13 cellular contexts compared by ENCODE assay signal in genomic region chr15:69578792-69579587, GRCh38.
DNase-seq lines count a peak whose midpoint lies in the region; ATAC-seq, FAIRE-seq and TF ChIP-seq lines count a peak whose summit lies in the region.
"Had no signal": no experiment of that assay in that cellular context is flagged by ENCODE, and none has a peak within 500 bp of the region (broad histone marks: within the 10 kb centered on the region; RNA-seq: fewer than 3 reads in every experiment).

No MANE protein-coding gene starts in this region.

- intact Hi-C loops in HepG2 (cut with micrococcal nuclease; ENCODE audit: unreplicated experiment) (no loop called here), upper lobe of right lung (cut with DNase I) (no loop called here)

- H3K36me3 Mint-ChIP-seq in astrocyte (ENCODE audit: low read depth, unreplicated experiment), result no peaks in the 10 kb centered on the region

- in situ Hi-C loops in HepG2 (cut with HindIII; ENCODE audit: extremely low pct_ligation_motif_present, low pct_unique_long_range_greater_than_20kb), result loop anchor here (25.0 kb wide), 1 partner anchor 558 kb away; no protein-coding TSS in a partner anchor

- no peak overlapping the region for H2AFZ ChIP-seq in astrocyte (ENCODE audit: low read depth, low read length)
- H2AFZ ChIP-seq in HepG2 (ENCODE audit: low read length), result no peak overlapping the region

- DNase-seq in activated gamma-delta T cell treated with Interleukin-2 at 50 U/mL for 16 hours (peak; percentile 16), activated gamma-delta T cell (lab: John Stamatoyannopoulos, UW) (no peak), astrocyte (ENCODE audit: low read depth) (peak; percentile 36), HepG2 (ENCODE audit: low spot score) (no peak), upper lobe of right lung (peak; percentile 88), cortex of kidney (lab: John Stamatoyannopoulos, UW) (no peak), NCI-H526 (lab: John Stamatoyannopoulos, UW) (no peak), foreskin fibroblast (no peak)
- DNase-seq: DMS79; NCI-H1436; ovary; stimulated activated CD4-positive, alpha-beta T cell treated with anti-CD3 and anti-CD28 coated beads, Interleukin-4, amount 100 ng/mL, for 24 hours had no signal

- TF ChIP-seq POLR2A in HepG2 (IDR thresholded peaks at IDR 0.05; ENCODE audit: insufficient read depth in 1 of 2, low read depth in 2 of 2, low read length in 2 of 2), result no peak

- no peak overlapping the region for H3K27ac Mint-ChIP-seq in astrocyte (ENCODE audit: unreplicated experiment)

- peak overlapping the region; percentile 23 for H3K4me2 ChIP-seq in astrocyte (ENCODE audit: low read length)
- H3K4me2 ChIP-seq in HepG2 (ENCODE audit: low read depth, low read length), result no peak overlapping the region

- H3K4me3 ChIP-seq in astrocyte (ENCODE audit: insufficient read depth, low read depth, low read length) (no peak overlapping the region), HepG2 (replicated peaks in 1 of 3; ENCODE audit: insufficient read depth in 1 of 3, low read depth in 2 of 3, low read length in 3 of 3) (no peak overlapping the region), upper lobe of right lung (no peak overlapping the region), foreskin fibroblast (ENCODE audit: low read depth in 1 of 2, low read length in 2 of 2) (no peak overlapping the region)
- H3K4me3 ChIP-seq: A549, ovary had no signal

- H4K20me1 ChIP-seq in astrocyte (ENCODE audit: insufficient read depth, low read length) (no peaks in the 10 kb centered on the region), HepG2 (ENCODE audit: insufficient read depth, low read length) (peaks cover 71% of the 10 kb centered on the region)

- 38% methylated on average over 11 of the region's 15 CpGs for WGBS in HepG2 (ENCODE audit: low lambda C conversion rate)

- BruUV-seq in HepG2 (replicated peaks; lab: Mats Ljungman, UMichigan), result no TSS peak

- H3K27me3 Mint-ChIP-seq in astrocyte (ENCODE audit: low read depth, unreplicated experiment), result peaks cover 70% of the 10 kb centered on the region

- H3K36me3 ChIP-seq in astrocyte (ENCODE audit: insufficient read depth, low read length) (no peaks in the 10 kb centered on the region), HepG2 (replicated peaks in 1 of 2; ENCODE audit: control insufficient read depth in 1 of 2, insufficient read depth in 2 of 2, low read length in 2 of 2) (no peaks in the 10 kb centered on the region), upper lobe of right lung (no peaks in the 10 kb centered on the region)
- H3K36me3 ChIP-seq: ovary had no signal

- H3K79me2 ChIP-seq in astrocyte (ENCODE audit: insufficient read depth, low read length), result no peaks in the 10 kb centered on the region
- no peaks in the 10 kb centered on the region for H3K79me2 ChIP-seq in HepG2 (ENCODE audit: insufficient read depth, low read length)

- TF ChIP-seq CTCF in astrocyte (IDR thresholded peaks at IDR 0.05; ENCODE audit: insufficient read depth, low read depth, low read length) (no peak), HepG2 (CRISPR knock-in tag; IDR thresholded peaks at IDR 0.05) (no peak), upper lobe of right lung (IDR thresholded peaks at IDR 0.05) (no peak), foreskin fibroblast (IDR thresholded peaks at IDR 0.05; ENCODE audit: low read depth, low read length) (no peak)

- H3K4me1 ChIP-seq in astrocyte (ENCODE audit: insufficient read depth, low read length), result peaks cover 15% of the 10 kb centered on the region
- peaks cover 11% of the 10 kb centered on the region for H3K4me1 ChIP-seq in HepG2 (ENCODE audit: insufficient read depth, low read length)
- H3K4me1 ChIP-seq in upper lobe of right lung, result peaks cover 5% of the 10 kb centered on the region

- FAIRE-seq in astrocyte (lab: Jason Lieb, UNC), result no peak
- FAIRE-seq in HepG2 (lab: Jason Lieb, UNC), result no peak
- FAIRE-seq: A549 had no signal

- H3K9me3 Mint-ChIP-seq in astrocyte (ENCODE audit: unreplicated experiment), result peaks cover 3% of the 10 kb centered on the region

- TF ChIP-seq EP300 in HepG2 (IDR thresholded peaks at IDR 0.05; ENCODE audit: low read depth in 2 of 2, low read length in 2 of 2) (no peak), HepG2 (CRISPR knock-in tag; IDR thresholded peaks at IDR 0.05; ENCODE audit: borderline replicate concordance) (no peak)

- TF ChIP-seq RAD21 in HepG2 (CRISPR knock-in tag; IDR thresholded peaks at IDR 0.05), result no peak

- CTCF ChIA-PET in HepG2 (lab: Yijun Ruan, JAX; ENCODE audit: low intra/inter-chr PET ratio, low total read pairs), result interaction anchor here (0.6 kb wide), 1 partner anchor 13 kb away, joined by 3 read pairs; no protein-coding TSS in a partner anchor

- H3K27ac ChIP-seq in astrocyte (ENCODE audit: low read depth, low read length), result no peak overlapping the region
- no peak overlapping the region for H3K27ac ChIP-seq in HepG2 (ENCODE audit: extremely low read length, insufficient read depth, low read length)
- no peak overlapping the region for H3K27ac ChIP-seq in upper lobe of right lung
- H3K27ac ChIP-seq: A549, ovary had no signal

- peaks cover 21% of the 10 kb centered on the region for H3K4me1 Mint-ChIP-seq in astrocyte (ENCODE audit: low read depth, unreplicated experiment)

- no peak overlapping the region for H3K4me3 Mint-ChIP-seq in astrocyte (ENCODE audit: unreplicated experiment)

- H3K27me3 ChIP-seq in astrocyte (ENCODE audit: insufficient read depth, low read length), result peaks cover 10% of the 10 kb centered on the region
- H3K27me3 ChIP-seq in HepG2 (ENCODE audit: control insufficient read depth in 1 of 2, insufficient read depth in 2 of 2, low read length in 2 of 2), result peaks cover 11 to 87% of the 10 kb centered on the region in 2 experiments; a peak in 4 of 5 replicates
- no peaks in the 10 kb centered on the region for H3K27me3 ChIP-seq in upper lobe of right lung
- H3K27me3 ChIP-seq: ovary had no signal

- POLR2A ChIA-PET in HepG2 (lab: Yijun Ruan, JAX), result no interaction called here

- ATAC-seq in HepG2 (no peak), upper lobe of right lung (peak; percentile 71)

- no peak overlapping the region for H3K9ac ChIP-seq in astrocyte (ENCODE audit: low read length)
- no peak overlapping the region for H3K9ac ChIP-seq in HepG2 (ENCODE audit: insufficient read depth, low read depth, low read length)

- H3K9me3 ChIP-seq in astrocyte (ENCODE audit: insufficient read depth, low read depth, low read length), result no peaks in the 10 kb centered on the region
- no peaks in the 10 kb centered on the region for H3K9me3 ChIP-seq in HepG2 (ENCODE audit: low read length)
- H3K9me3 ChIP-seq in upper lobe of right lung, result no peaks in the 10 kb centered on the region
- H3K9me3 ChIP-seq: A549, ovary had no signal

TF ChIP-seq in HepG2, 621 proteins besides CTCF, POLR2A, EP300 and RAD21:
- no peak for TF ChIP-seq ZNF143 (CRISPR knock-in tag; IDR thresholded peaks at IDR 0.05)
- TF ChIP-seq, protein P1, sequence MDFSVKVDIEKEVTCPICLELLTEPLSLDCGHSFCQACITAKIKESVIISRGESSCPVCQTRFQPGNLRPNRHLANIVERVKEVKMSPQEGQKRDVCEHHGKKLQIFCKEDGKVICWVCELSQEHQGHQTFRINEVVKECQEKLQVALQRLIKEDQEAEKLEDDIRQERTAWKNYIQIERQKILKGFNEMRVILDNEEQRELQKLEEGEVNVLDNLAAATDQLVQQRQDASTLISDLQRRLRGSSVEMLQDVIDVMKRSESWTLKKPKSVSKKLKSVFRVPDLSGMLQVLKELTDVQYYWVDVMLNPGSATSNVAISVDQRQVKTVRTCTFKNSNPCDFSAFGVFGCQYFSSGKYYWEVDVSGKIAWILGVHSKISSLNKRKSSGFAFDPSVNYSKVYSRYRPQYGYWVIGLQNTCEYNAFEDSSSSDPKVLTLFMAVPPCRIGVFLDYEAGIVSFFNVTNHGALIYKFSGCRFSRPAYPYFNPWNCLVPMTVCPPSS (IDR thresholded peaks at IDR 0.05), result no peak
- 0 out of 2 replicates have a peak, but pooled peaks have one; percentile 36 for TF ChIP-seq CREB1 (IDR thresholded peaks at IDR 0.05)
- TF ChIP-seq CREB1 (CRISPR knock-in tag; IDR thresholded peaks at IDR 0.05), result no peak
- TF ChIP-seq ATF7 (IDR thresholded peaks at IDR 0.05), result 0 out of 2 replicates have a peak, but pooled peaks have one; percentile 15
- TF ChIP-seq ATF7 (CRISPR knock-in tag; IDR thresholded peaks at IDR 0.05), result no peak
- TF ChIP-seq FOXO1 (CRISPR knock-in tag; IDR thresholded peaks at IDR 0.05), result no peak
- TF ChIP-seq MTERF4 (CRISPR knock-in tag; IDR thresholded peaks at IDR 0.05), result no peak
- no peak for TF ChIP-seq ATM (IDR thresholded peaks at IDR 0.05; ENCODE audit: borderline replicate concordance)
- TF ChIP-seq, protein P2, sequence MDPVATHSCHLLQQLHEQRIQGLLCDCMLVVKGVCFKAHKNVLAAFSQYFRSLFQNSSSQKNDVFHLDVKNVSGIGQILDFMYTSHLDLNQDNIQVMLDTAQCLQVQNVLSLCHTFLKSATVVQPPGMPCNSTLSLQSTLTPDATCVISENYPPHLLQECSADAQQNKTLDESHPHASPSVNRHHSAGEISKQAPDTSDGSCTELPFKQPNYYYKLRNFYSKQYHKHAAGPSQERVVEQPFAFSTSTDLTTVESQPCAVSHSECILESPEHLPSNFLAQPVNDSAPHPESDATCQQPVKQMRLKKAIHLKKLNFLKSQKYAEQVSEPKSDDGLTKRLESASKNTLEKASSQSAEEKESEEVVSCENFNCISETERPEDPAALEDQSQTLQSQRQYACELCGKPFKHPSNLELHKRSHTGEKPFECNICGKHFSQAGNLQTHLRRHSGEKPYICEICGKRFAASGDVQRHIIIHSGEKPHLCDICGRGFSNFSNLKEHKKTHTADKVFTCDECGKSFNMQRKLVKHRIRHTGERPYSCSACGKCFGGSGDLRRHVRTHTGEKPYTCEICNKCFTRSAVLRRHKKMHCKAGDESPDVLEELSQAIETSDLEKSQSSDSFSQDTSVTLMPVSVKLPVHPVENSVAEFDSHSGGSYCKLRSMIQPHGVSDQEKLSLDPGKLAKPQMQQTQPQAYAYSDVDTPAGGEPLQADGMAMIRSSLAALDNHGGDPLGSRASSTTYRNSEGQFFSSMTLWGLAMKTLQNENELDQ (CRISPR knock-in tag; IDR thresholded peaks at IDR 0.05; ENCODE audit: borderline replicate concordance), result no peak
- no peak for TF ChIP-seq SOX13 (IDR thresholded peaks at IDR 0.05)
- no peak for TF ChIP-seq SOX13 (CRISPR knock-in tag; conservative IDR thresholded peaks at IDR 0.05 in 1 of 2, IDR thresholded peaks at IDR 0.05 in 1 of 2)
- no peak for TF ChIP-seq ZNF713 (CRISPR knock-in tag; IDR thresholded peaks at IDR 0.05)

Comparison
In these comparisons a context has a peak if more than half of its experiments do, and no peak if none do; other contexts are left out.
1. DNase-seq: peak in activated gamma-delta T cell treated with Interleukin-2 at 50 U/mL for 16 hours (single experiment), astrocyte (single experiment) and upper lobe of right lung (single experiment); none in activated gamma-delta T cell (single experiment), HepG2 (single experiment), cortex of kidney (single experiment), NCI-H526 (0 of 2) and foreskin fibroblast (0 of 2).